In genomic region chr12:116277393-116278258, GRCh38 we compare ENCODE assay signal across 8 cellular contexts. TPM values are rescaled to one million over a fixed set of nuclear protein-coding genes. Genes with fewer than 3 reads are reported as not detected.
DNase-seq lines count a peak whose midpoint lies in the region; ATAC-seq and TF ChIP-seq lines count a peak whose summit lies in the region.

Gene MED13L (minus strand): TSS chr12:116277693. CDS start chr12:116277131, 562 bp downstream.

- H3K4me3 Mint-ChIP-seq in natural killer cell treated with Interleukin-12 subunit alpha and Interleukin-12 subunit beta and Interleukin-15 and Interleukin-18, amount 100 ng/mL, for 72 hours, result peak within 1 kb of the TSS; percentile 96

- no peak within 1 kb of the TSS for H3K4me3 ChIP-seq in KMS-11 (IDR thresholded peaks at IDR 0.05; ENCODE audit: insufficient read depth, low read depth, low read length)
- peak within 1 kb of the TSS; percentile 100 for H3K4me3 ChIP-seq in RWPE2 (ENCODE audit: severe bottlenecking)

- peak within 1 kb of the TSS; percentile 87 to 93 for H3K27ac Mint-ChIP-seq in natural killer cell treated with Interleukin-12 subunit alpha and Interleukin-12 subunit beta and Interleukin-15 and Interleukin-18, amount 100 ng/mL, for 72 hours

- peak within 1 kb of the TSS; percentile 59; the same call in 1 of the 2 replicates for H3K9ac ChIP-seq in KMS-11

- H3K4me1 Mint-ChIP-seq in natural killer cell treated with Interleukin-12 subunit alpha and Interleukin-12 subunit beta and Interleukin-15 and Interleukin-18, amount 100 ng/mL, for 72 hours (ENCODE audit: low read depth in 2 of 2), result peaks cover 38 to 49% of the 10 kb centered on the region in 2 donors

- H3K27me3 ChIP-seq in KMS-11 (ENCODE audit: insufficient read depth, low read depth) (no peaks in the 10 kb centered on the region), RWPE2 (ENCODE audit: insufficient read depth, poor library complexity, severe bottlenecking) (no peaks in the 10 kb centered on the region)

- TF ChIP-seq CTCF in KMS-11 (conservative IDR thresholded peaks at IDR 0.05; ENCODE audit: low read depth, low read length) (no peak), RWPE2 (IDR thresholded peaks at IDR 0.05; ENCODE audit: poor library complexity, severe bottlenecking) (peak; percentile 80)

- peaks cover 42% of the 10 kb centered on the region for H3K79me2 ChIP-seq in KMS-11 (ENCODE audit: insufficient read depth, low read depth)

- peak within 1 kb of the TSS; percentile 91 for H3K4me2 ChIP-seq in KMS-11

- no peaks in the 10 kb centered on the region for H3K9me3 Mint-ChIP-seq in natural killer cell treated with Interleukin-12 subunit alpha and Interleukin-12 subunit beta and Interleukin-15 and Interleukin-18, amount 100 ng/mL, for 72 hours

- peaks cover 0 to 2% of the 10 kb centered on the region in 2 donors for H3K27me3 Mint-ChIP-seq in natural killer cell treated with Interleukin-12 subunit alpha and Interleukin-12 subunit beta and Interleukin-15 and Interleukin-18, amount 100 ng/mL, for 72 hours

- peak within 1 kb of the TSS; percentile 64 for H2AFZ ChIP-seq in KMS-11 (ENCODE audit: low read depth)

- DNase-seq in DMS79 (lab: John Stamatoyannopoulos, UW) (peak; percentile 65), RWPE2 (ENCODE audit: low spot score) (peak; percentile 80), fibroblast of peridontal ligament (ENCODE audit: extremely low read depth) (peak; percentile 70)
- DNase-seq in activated T-helper 9 cell treated with anti-CD3 and anti-CD28 coated beads, Interleukin-2, amount 50 U/mL, for 16 hours (ENCODE audit: low read depth), result peak; percentile 83
- DNase-seq in natural killer cell treated with Interleukin-12 subunit alpha and Interleukin-12 subunit beta and Interleukin-15 and Interleukin-18, amount 100 ng/mL, for 72 hours (ENCODE audit: low spot score), result peak; percentile 93
- peak; percentile 87 for DNase-seq in stimulated activated naive CD4-positive, alpha-beta T cell treated with Interleukin-2 at 50 U/mL for 16 hours (lab: John Stamatoyannopoulos, UW)

- H3K4me1 ChIP-seq in KMS-11 (ENCODE audit: low read depth, poor library complexity, severe bottlenecking) (peaks cover 25% of the 10 kb centered on the region), RWPE2 (ENCODE audit: insufficient read depth, poor library complexity, severe bottlenecking) (peaks cover 22% of the 10 kb centered on the region)

- H3K36me3 ChIP-seq in KMS-11 (ENCODE audit: insufficient read depth) (no peaks in the 10 kb centered on the region), RWPE2 (ENCODE audit: low read depth) (no peaks in the 10 kb centered on the region)

- H4K20me1 ChIP-seq in KMS-11 (ENCODE audit: insufficient read depth), result peaks cover 13% of the 10 kb centered on the region; the same call in 1 of the 2 replicates

- no peaks in the 10 kb centered on the region for H3K9me3 ChIP-seq in RWPE2 (ENCODE audit: severe bottlenecking)

- ATAC-seq in GM21723 (IDR thresholded peaks at IDR 0.05; ENCODE audit: unreplicated experiment), result peak; percentile 83
- ATAC-seq in RWPE2 (ENCODE audit: low read depth), result peak; percentile 71
- ATAC-seq in natural killer cell treated with Interleukin-12 subunit alpha and Interleukin-12 subunit beta and Interleukin-15 and Interleukin-18, amount 100 ng/mL, for 72 hours, result peak; percentile 91 to 94

- peak within 1 kb of the TSS; percentile 60 for H3K27ac ChIP-seq in KMS-11
- peak within 1 kb of the TSS; percentile 53 for H3K27ac ChIP-seq in RWPE2 (ENCODE audit: poor library complexity, severe bottlenecking)

- H3K36me3 Mint-ChIP-seq in natural killer cell treated with Interleukin-12 subunit alpha and Interleukin-12 subunit beta and Interleukin-15 and Interleukin-18, amount 100 ng/mL, for 72 hours, result peaks cover 11% of the 10 kb centered on the region

RNA-seq across cellular contexts. Expression of gene MED13L, which starts in this region (rescaled TPM):
- 100 to 1,000 TPM; 121 to 142 TPM for total RNA-seq in natural killer cell treated with Interleukin-12 subunit alpha and Interleukin-12 subunit beta and Interleukin-15 and Interleukin-18, amount 100 ng/mL, for 72 hours
